In the genomic region with DNA sequence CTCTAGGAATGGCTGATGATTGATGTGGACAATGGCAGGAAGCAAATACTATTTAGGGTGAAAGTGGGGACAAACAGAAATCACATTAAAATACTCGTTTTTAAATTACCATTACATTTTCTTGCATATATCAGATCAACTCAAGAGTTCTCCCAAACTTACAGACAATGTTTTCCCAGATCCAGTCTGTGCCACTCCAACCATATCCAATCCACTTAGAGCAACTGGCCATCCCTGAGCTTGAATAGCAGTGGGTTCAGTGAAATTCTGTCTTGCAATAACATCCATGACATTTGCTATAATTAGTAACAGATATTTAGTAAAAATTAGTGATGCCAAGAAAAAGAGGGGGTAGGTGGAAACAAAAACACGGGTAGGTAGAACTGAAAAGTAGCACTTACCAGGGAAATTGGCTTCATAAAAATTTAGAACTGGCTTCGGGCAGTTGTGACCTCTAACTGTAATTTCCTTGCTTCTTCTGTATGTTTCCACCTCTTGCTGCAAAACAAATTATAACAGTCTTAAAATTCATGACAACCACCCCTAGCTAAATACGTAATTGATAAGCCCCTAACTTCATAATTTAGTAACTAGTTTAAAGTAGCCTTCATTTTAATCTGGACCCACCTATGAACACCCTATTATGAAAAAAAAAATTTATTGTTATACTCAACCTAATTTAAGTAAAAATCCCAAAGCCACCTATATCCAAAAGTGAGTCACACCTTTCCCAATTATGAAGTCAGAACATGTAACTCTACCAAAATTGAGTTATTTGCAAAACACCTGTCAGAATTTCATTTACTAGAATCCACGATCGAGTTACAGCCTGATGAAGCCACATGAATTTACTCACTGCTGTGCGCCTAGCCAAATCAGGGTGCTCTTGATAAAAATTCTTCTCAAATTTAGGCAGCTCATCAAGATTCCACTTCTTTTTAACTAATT, we compare ENCODE assay signal across 8 cellular contexts. TPM values are rescaled to one million over a fixed set of nuclear protein-coding genes. Genes with fewer than 3 reads are reported as not detected.
DNase-seq lines count a peak whose midpoint lies in the region; ATAC-seq and TF ChIP-seq lines count a peak whose summit lies in the region.

No MANE protein-coding gene starts in this region.

- ATAC-seq in naive thymus-derived CD4-positive, alpha-beta T cell: no peak
- ATAC-seq in GM21381 (IDR thresholded peaks at IDR 0.05; ENCODE audit: unreplicated experiment) (no peak), HG03460 (IDR thresholded peaks at IDR 0.05; ENCODE audit: unreplicated experiment) (no peak), HG02852 (IDR thresholded peaks at IDR 0.05; ENCODE audit: unreplicated experiment) (no peak)

- peak overlapping the region; percentile 97 for H3K4me2 ChIP-seq in Karpas-422 (ENCODE audit: low read depth, low read length, poor library complexity, severe bottlenecking)

- peaks cover 3% of the 10 kb centered on the region; the same call in 1 of the 2 replicates for H3K9me3 ChIP-seq in AG04450 (ENCODE audit: control insufficient read depth, insufficient read depth, low read length)
- no peaks in the 10 kb centered on the region for H3K9me3 ChIP-seq in Karpas-422 (ENCODE audit: low read length)
- H3K9me3 ChIP-seq in colonic mucosa: no peaks in the 10 kb centered on the region
- no peaks in the 10 kb centered on the region for H3K9me3 ChIP-seq in naive thymus-derived CD4-positive, alpha-beta T cell (ENCODE audit: control insufficient read depth in 2 of 3, low read length in 3 of 3)

- TF ChIP-seq CTCF in AG04450 (IDR thresholded peaks at IDR 0.05; ENCODE audit: low read depth, low read length): no peak
- no peak for TF ChIP-seq CTCF in colonic mucosa (IDR thresholded peaks at IDR 0.05)
- no peak for TF ChIP-seq CTCF in GM10248 (IDR thresholded peaks at IDR 0.05; ENCODE audit: control extremely low read depth, extremely low read depth, low read depth, missing control alignments)

- peaks cover 0 to 39% (median 0%) of the 10 kb centered on the region in 11 donors for H3K9me3 Mint-ChIP-seq in naive thymus-derived CD4-positive, alpha-beta T cell

- H3K27me3 Mint-ChIP-seq in naive thymus-derived CD4-positive, alpha-beta T cell: peaks cover 0 to 11% (median 0%) of the 10 kb centered on the region in 5 donors

- H3K4me1 ChIP-seq in Karpas-422 (ENCODE audit: low read length) (peaks cover 69% of the 10 kb centered on the region), colonic mucosa (peaks cover 8% of the 10 kb centered on the region)
- H3K4me1 ChIP-seq in naive thymus-derived CD4-positive, alpha-beta T cell (ENCODE audit: control insufficient read depth in 2 of 2, insufficient read depth in 2 of 2, low read length in 2 of 2): peaks cover 41 to 54% of the 10 kb centered on the region in 2 donors

- peaks cover 66% of the 10 kb centered on the region for H3K36me3 ChIP-seq in Karpas-422 (ENCODE audit: insufficient read depth, low read length)
- peaks cover 36% of the 10 kb centered on the region for H3K36me3 ChIP-seq in colonic mucosa
- H3K36me3 ChIP-seq in naive thymus-derived CD4-positive, alpha-beta T cell (ENCODE audit: control insufficient read depth in 2 of 3, insufficient read depth in 3 of 3, low read length in 3 of 3): peaks cover 47 to 80% (median 60%) of the 10 kb centered on the region in 3 experiments

- CTCF ChIA-PET in AG04450 (lab: Charles Lee): interaction anchor here (1.3 to 3.0 kb wide), 2 partner anchors 11 to 84 kb away, joined by 3 to 14 read pairs; no protein-coding TSS in a partner anchor
- CTCF ChIA-PET in naive thymus-derived CD4-positive, alpha-beta T cell (lab: Charles Lee): interaction anchor here (1.2 kb wide), 2 partner anchors 13 to 84 kb away, joined by 4 read pairs; no protein-coding TSS in a partner anchor
- CTCF ChIA-PET in GM10248 (lab: Yijun Ruan, JAX): interaction anchor here (1.8 kb wide), 1 partner anchor 7 kb away, joined by 6 read pairs; the partner anchor contains the start of gene POLG2

- H3K9ac ChIP-seq in Karpas-422 (ENCODE audit: low read length) (peak overlapping the region; percentile 100), colonic mucosa (ENCODE audit: low read depth in 2 of 2, low read length in 2 of 2) (peak overlapping the region; percentile 98 to 99)

- H3K36me3 Mint-ChIP-seq in naive thymus-derived CD4-positive, alpha-beta T cell: peaks cover 14 to 78% (median 61%) of the 10 kb centered on the region in 5 donors

- no peak for DNase-seq in AG04450 (ENCODE audit: low read depth, low spot score)
- no peak for DNase-seq in Karpas-422
- no peak for DNase-seq in colonic mucosa
- DNase-seq in naive thymus-derived CD4-positive, alpha-beta T cell: peak in 2 of 9 donors; percentile 8 to 14
- no peak for DNase-seq in GM10248 (ENCODE audit: extremely low spot score)

- POLR2A ChIA-PET in AG04450 (lab: Yijun Ruan, JAX): interaction anchor here (0.9 to 2.9 kb wide), 2 partner anchors 7 to 9 kb away, joined by 3 to 77 read pairs; partner anchors contain the start of gene POLG2
- POLR2A ChIA-PET in naive thymus-derived CD4-positive, alpha-beta T cell (lab: Charles Lee): interaction anchor here (0.6 to 5.5 kb wide), 19 partner anchors 7 to 1752 kb away, joined by 3 to 224 read pairs (median 6); partner anchors contain the start of genes CCDC47, DDX42, PECAM1 and POLG2
- POLR2A ChIA-PET in GM10248 (lab: Yijun Ruan, JAX): interaction anchor here (0.7 to 4.0 kb wide), 6 partner anchors 7 to 96 kb away, joined by 3 to 89 read pairs (median 3); partner anchors contain the start of gene POLG2

- peaks cover 59% of the 10 kb centered on the region for H3K79me2 ChIP-seq in Karpas-422 (ENCODE audit: low read length)

- peak overlapping the region; percentile 97 to 100 (median 99) for H3K4me3 Mint-ChIP-seq in naive thymus-derived CD4-positive, alpha-beta T cell

- H3K27me3 ChIP-seq in AG04450 (ENCODE audit: control insufficient read depth, insufficient read depth, low read length) (no peaks in the 10 kb centered on the region), Karpas-422 (ENCODE audit: low read length) (no peaks in the 10 kb centered on the region), colonic mucosa (no peaks in the 10 kb centered on the region)
- H3K27me3 ChIP-seq in naive thymus-derived CD4-positive, alpha-beta T cell (ENCODE audit: control insufficient read depth in 2 of 2, insufficient read depth in 2 of 2, low read length in 2 of 2): no peaks in the 10 kb centered on the region

- no peak overlapping the region for H2AFZ ChIP-seq in Karpas-422 (ENCODE audit: low read length)

- peak overlapping the region; percentile 99 to 100 (median 100) for H3K27ac Mint-ChIP-seq in naive thymus-derived CD4-positive, alpha-beta T cell

- no peaks in the 10 kb centered on the region for H3K9me2 ChIP-seq in Karpas-422 (replicated peaks; ENCODE audit: insufficient read depth, low read length)

- H3K4me3 ChIP-seq in AG04450 (ENCODE audit: low read depth, low read length): peak overlapping the region; percentile 94
- peak overlapping the region; percentile 97 for H3K4me3 ChIP-seq in Karpas-422 (ENCODE audit: low read length)
- peak overlapping the region; percentile 89 for H3K4me3 ChIP-seq in colonic mucosa
- peak overlapping the region; percentile 98 for H3K4me3 ChIP-seq in naive thymus-derived CD4-positive, alpha-beta T cell (ENCODE audit: low read length)

- H3K27ac ChIP-seq in AG04450 (ENCODE audit: low read depth, low read length) (no peak overlapping the region), Karpas-422 (ENCODE audit: low read length) (peak overlapping the region; percentile 94), colonic mucosa (peak overlapping the region; percentile 98)
- H3K27ac ChIP-seq in naive thymus-derived CD4-positive, alpha-beta T cell (ENCODE audit: low read depth, low read length): peak overlapping the region; percentile 100

- H3K4me1 Mint-ChIP-seq in naive thymus-derived CD4-positive, alpha-beta T cell: peaks cover 33 to 85% (median 76%) of the 10 kb centered on the region in 7 donors

- H4K20me1 ChIP-seq in Karpas-422 (ENCODE audit: insufficient read depth, low read depth, low read length): peaks cover 75% of the 10 kb centered on the region

- intact Hi-C loops in colonic mucosa (cut with DNase I): no loop called here
- intact Hi-C loops in naive thymus-derived CD4-positive, alpha-beta T cell (cut with micrococcal nuclease): loop anchor here in 1 of 2 donors (10.0 kb wide), 1 partner anchor 411 kb away; the partner anchor contains the start of gene LRRC37A3

RNA-seq across cellular contexts. Expression of gene DDX5, which starts 2.0 kb away (rescaled TPM):
- 722 and 915 TPM in 2 replicates for polyA plus RNA-seq in AG04450 (2011; rRNA removed)
- polyA minus RNA-seq in AG04450 (2011; rRNA and poly(A)+ RNA removed): 642 and 842 TPM in 2 replicates
- 369 and 432 TPM in 2 replicates for total RNA-seq in Karpas-422 (2014; rRNA removed; shearing (Covaris generic); ENCODE audit: low replicate concordance)
- total RNA-seq in colonic mucosa: 100 to 1,000 TPM; 369 to 444 TPM
- 1,000 to 10,000 TPM in 4 of 5 experiments, 100 to 1,000 TPM in 1; 781 to 2,704 (median 1,632) TPM for total RNA-seq in naive thymus-derived CD4-positive, alpha-beta T cell
- 1,000 to 10,000 TPM; 1,423 to 1,510 TPM for polyA plus RNA-seq in naive thymus-derived CD4-positive, alpha-beta T cell

RNA-seq across cellular contexts. Expression of gene CEP95, which starts 2.7 kb away (rescaled TPM):
- 18.6 and 29.8 TPM in 2 replicates for polyA plus RNA-seq in AG04450 (2011; rRNA removed)
- polyA minus RNA-seq in AG04450 (2011; rRNA and poly(A)+ RNA removed): 20.1 and 23.8 TPM in 2 replicates
- 42.2 and 62.1 TPM in 2 replicates for total RNA-seq in Karpas-422 (2014; rRNA removed; shearing (Covaris generic); ENCODE audit: low replicate concordance)
- 10 to 100 TPM; 26.4 to 28.5 TPM for total RNA-seq in colonic mucosa
- 100 to 1,000 TPM in 4 of 5 experiments, 10 to 100 TPM in 1; 46.7 to 192 (median 115) TPM for total RNA-seq in naive thymus-derived CD4-positive, alpha-beta T cell
- 10 to 100 TPM; 11.3 to 16.6 TPM for polyA plus RNA-seq in naive thymus-derived CD4-positive, alpha-beta T cell

RNA-seq across cellular contexts. Expression of gene POLG2, which starts 7.2 kb away (rescaled TPM):
- polyA plus RNA-seq in AG04450 (2011; rRNA removed): 6.6 and 9.2 TPM in 2 replicates
- polyA minus RNA-seq in AG04450 (2011; rRNA and poly(A)+ RNA removed): 7.4 and 8.0 TPM in 2 replicates
- 18.6 and 25.3 TPM in 2 replicates for total RNA-seq in Karpas-422 (2014; rRNA removed; shearing (Covaris generic); ENCODE audit: low replicate concordance)
- total RNA-seq in colonic mucosa: 10 to 100 TPM; 10.5 to 12.3 TPM
- total RNA-seq in naive thymus-derived CD4-positive, alpha-beta T cell: 10 to 100 TPM; 34.5 to 69.6 (median 41.9) TPM
- polyA plus RNA-seq in naive thymus-derived CD4-positive, alpha-beta T cell: 1 to 10 TPM; 7.4 to 8.2 TPM

RNA-seq across cellular contexts. Expression of gene MILR1, which starts 55.2 kb away (rescaled TPM):
- 5.1 and 5.4 TPM in 2 replicates for polyA plus RNA-seq in AG04450 (2011; rRNA removed)
- polyA minus RNA-seq in AG04450 (2011; rRNA and poly(A)+ RNA removed): 2.8 and 3.7 TPM in 2 replicates
- total RNA-seq in Karpas-422 (2014; rRNA removed; shearing (Covaris generic); ENCODE audit: low replicate concordance): 104 and 156 TPM in 2 replicates
- 1 to 10 TPM; 2.0 to 5.3 TPM for total RNA-seq in colonic mucosa
- total RNA-seq in naive thymus-derived CD4-positive, alpha-beta T cell: 10 to 100 TPM in 1 of 5 experiments, 1 to 10 TPM in 4; 1.1 to 17.9 (median 1.6) TPM
- not detected for polyA plus RNA-seq in naive thymus-derived CD4-positive, alpha-beta T cell
